22 cellular contexts compared by ENCODE assay signal in genomic region chr7:149048805-149049204, GRCh38. TPM values are rescaled to one million over a fixed set of nuclear protein-coding genes. Genes with fewer than 3 reads are reported as not detected.
DNase-seq lines count a peak whose midpoint lies in the region; ATAC-seq, FAIRE-seq and TF ChIP-seq lines count a peak whose summit lies in the region.
"Had no signal": no experiment of that assay in that cellular context is flagged by ENCODE, and none has a peak within 500 bp of the region (broad histone marks: within the 10 kb centered on the region; RNA-seq: fewer than 3 reads in every experiment).

No MANE protein-coding gene starts in this region.

- peak overlapping the region; percentile 2 for H2AFZ ChIP-seq in mammary epithelial cell (ENCODE audit: low read depth, low read length)
- H2AFZ ChIP-seq in K562 (ENCODE audit: low read depth, low read length) = peak overlapping the region; percentile 73
- H2AFZ ChIP-seq in osteoblast (ENCODE audit: low read length) = no peak overlapping the region

- in situ Hi-C loops in mammary epithelial cell (cut with MboI; ENCODE audit: low sequenced_read_pairs in 2 of 2) = no loop called here
- in situ Hi-C loops in K562 (cut with MboI) = no loop called here

- intact Hi-C loops in mammary epithelial cell (cut with micrococcal nuclease) (no loop called here), breast epithelium (cut with DNase I; ENCODE audit: low total_unique reads) (no loop called here), K562 (cut with micrococcal nuclease) (no loop called here), left cardiac atrium (cut with DNase I) (no loop called here)

- CTCF ChIA-PET in mammary epithelial cell (lab: Charles Lee; ENCODE audit: low non-redundant PET) = no interaction called here
- CTCF ChIA-PET in K562 (lab: Yijun Ruan, JAX; ENCODE audit: low intra/inter-chr PET ratio) = no interaction called here

- H3K4me2 ChIP-seq in mammary epithelial cell (ENCODE audit: insufficient read depth, low read depth, low read length) (no peak overlapping the region), K562 (ENCODE audit: insufficient read depth, low read length) (no peak overlapping the region), osteoblast (ENCODE audit: insufficient read depth, low read length) (no peak overlapping the region)
- H3K4me2 ChIP-seq: BLaER1 had no signal

- peak; percentile 61 for ATAC-seq in K562
- no peak for ATAC-seq in left cardiac atrium
- ATAC-seq: CD8-positive, alpha-beta T cell; GM12878 had no signal

- TF ChIP-seq RAD21 in K562 (CRISPR knock-in tag; conservative IDR thresholded peaks at IDR 0.05 in 1 of 2, IDR thresholded peaks at IDR 0.05 in 1 of 2) = no peak

- H3K36me3 ChIP-seq in mammary epithelial cell (ENCODE audit: insufficient read depth, low read length) (no peaks in the 10 kb centered on the region), breast epithelium (no peaks in the 10 kb centered on the region), K562 (ENCODE audit: control insufficient read depth, insufficient read depth, low read length) (no peaks in the 10 kb centered on the region), osteoblast (ENCODE audit: insufficient read depth, low read length) (no peaks in the 10 kb centered on the region)
- H3K36me3 ChIP-seq: BLaER1, HAP-1 had no signal

- dilution Hi-C loops in mammary epithelial cell (cut with HindIII; ENCODE audit: low sequenced_read_pairs) = no loop called here

- POLR2A ChIA-PET in K562 (lab: Yijun Ruan, JAX) = interaction anchor here (0.6 to 1.0 kb wide), 3 partner anchors 11 to 17 kb away, joined by 4 read pairs; no protein-coding TSS in a partner anchor

- TF ChIP-seq POLR2A in breast epithelium (IDR thresholded peaks at IDR 0.05) (no peak), K562 (conservative IDR thresholded peaks at IDR 0.05) (no peak)

- FAIRE-seq in K562 (lab: Jason Lieb, UNC) = no peak
- FAIRE-seq: A204.1, GM12878, GM19239, H54 had no signal

- H3K4me3 ChIP-seq in mammary epithelial cell (replicated peaks in 1 of 3; ENCODE audit: insufficient read depth in 1 of 3, low read depth in 2 of 3, low read length in 3 of 3) = no peak overlapping the region
- H3K4me3 ChIP-seq in breast epithelium = no peak overlapping the region
- H3K4me3 ChIP-seq in K562 = no peak overlapping the region
- no peak overlapping the region for H3K4me3 ChIP-seq in osteoblast (ENCODE audit: insufficient read depth, low read length)
- H3K4me3 ChIP-seq: BLaER1, GM12878, HAP-1 had no signal

- no peaks in the 10 kb centered on the region for H3K79me2 ChIP-seq in mammary epithelial cell (ENCODE audit: insufficient read depth, low read length)
- no peaks in the 10 kb centered on the region for H3K79me2 ChIP-seq in K562 (ENCODE audit: control insufficient read depth, insufficient read depth, low read length)
- no peaks in the 10 kb centered on the region for H3K79me2 ChIP-seq in osteoblast (ENCODE audit: insufficient read depth, low read length)

- H3K4me1 ChIP-seq in mammary epithelial cell (ENCODE audit: insufficient read depth, low read length) = no peaks in the 10 kb centered on the region
- no peaks in the 10 kb centered on the region for H3K4me1 ChIP-seq in breast epithelium
- no peaks in the 10 kb centered on the region; a peak in 1 of 5 replicates for H3K4me1 ChIP-seq in K562 (replicated peaks in 1 of 2; ENCODE audit: control insufficient read depth in 2 of 2, insufficient read depth in 2 of 2, low read length in 2 of 2)
- no peaks in the 10 kb centered on the region for H3K4me1 ChIP-seq in osteoblast (ENCODE audit: insufficient read depth, low read length)
- H3K4me1 ChIP-seq: BLaER1, Caco-2, HAP-1 had no signal

- H3K9me1 ChIP-seq in K562 (ENCODE audit: control insufficient read depth, insufficient read depth, low read length) = no peaks in the 10 kb centered on the region

- H3K27me3 ChIP-seq in mammary epithelial cell (ENCODE audit: insufficient read depth, low read length) (no peaks in the 10 kb centered on the region), breast epithelium (no peaks in the 10 kb centered on the region), K562 (ENCODE audit: control insufficient read depth in 2 of 2, insufficient read depth in 2 of 2, low read length in 2 of 2) (peaks cover 2 to 4% of the 10 kb centered on the region in 2 experiments; a peak in 3 of 5 replicates), osteoblast (ENCODE audit: insufficient read depth, low read length) (no peaks in the 10 kb centered on the region)
- H3K27me3 ChIP-seq: BLaER1 had no signal

- H3K9ac ChIP-seq in mammary epithelial cell (ENCODE audit: insufficient read depth, low read length) = no peak overlapping the region
- H3K9ac ChIP-seq in K562 (ENCODE audit: insufficient read depth in 1 of 2, low read depth in 2 of 2, low read length in 2 of 2) = no peak overlapping the region
- H3K9ac ChIP-seq: BLaER1 had no signal

- BruUV-seq in mammary epithelial cell (replicated peaks; lab: Mats Ljungman, UMichigan) (no TSS peak), K562 (replicated peaks; lab: Mats Ljungman, UMichigan) (no TSS peak)

- TF ChIP-seq CTCF in mammary epithelial cell (conservative IDR thresholded peaks at IDR 0.05 in 1 of 2, IDR thresholded peaks at IDR 0.05 in 1 of 2; ENCODE audit: extremely low read depth in 1 of 2, insufficient read depth in 1 of 2, low read depth in 1 of 2, low read length in 2 of 2) (no peak), breast epithelium (IDR thresholded peaks at IDR 0.05) (no peak), K562 (IDR thresholded peaks at IDR 0.05 in 2 of 3, conservative IDR thresholded peaks at IDR 0.05 in 1 of 3; ENCODE audit: insufficient read depth in 2 of 3, low read depth in 1 of 3, low read length in 3 of 3) (no peak), osteoblast (IDR thresholded peaks at IDR 0.05; ENCODE audit: extremely low read depth, low read depth, low read length) (no peak)

- H3K9me3 ChIP-seq in mammary epithelial cell (replicated peaks; ENCODE audit: insufficient read depth, low read length) (no peaks in the 10 kb centered on the region), breast epithelium (no peaks in the 10 kb centered on the region), K562 (replicated peaks; ENCODE audit: control insufficient read depth, insufficient read depth, low read depth, low read length) (no peaks in the 10 kb centered on the region), osteoblast (ENCODE audit: low read depth, low read length) (no peaks in the 10 kb centered on the region)
- H3K9me3 ChIP-seq: Caco-2, HAP-1 had no signal

- no peak for DNase-seq in mammary epithelial cell
- no peak for DNase-seq in breast epithelium (ENCODE audit: low spot score in 2 of 2)
- no peak for DNase-seq in K562 (ENCODE audit: extremely low read depth in 1 of 4, low spot score in 3 of 4)
- peak; percentile 62 for DNase-seq in osteoblast (ENCODE audit: insufficient read length, low spot score, missing footprints)
- no peak for DNase-seq in UCSD-AML1 (lab: John Stamatoyannopoulos, UW; ENCODE audit: unreplicated experiment)
- no peak for DNase-seq in left cardiac atrium
- DNase-seq: Caco-2; CD4-positive, CD25-positive, alpha-beta regulatory T cell; CD8-positive, alpha-beta T cell; DMS153; DND-41; GDM1; GOT3; HFFc6 had no signal

- H4K20me1 ChIP-seq in mammary epithelial cell (ENCODE audit: insufficient read depth, low read length) (no peaks in the 10 kb centered on the region), K562 (replicated peaks; ENCODE audit: control insufficient read depth, insufficient read depth, low read length) (no peaks in the 10 kb centered on the region), osteoblast (ENCODE audit: insufficient read depth, low read length) (no peaks in the 10 kb centered on the region)
- H4K20me1 ChIP-seq: BLaER1 had no signal

- H3K27ac ChIP-seq in mammary epithelial cell (ENCODE audit: insufficient read depth, low read depth, low read length) (no peak overlapping the region), breast epithelium (no peak overlapping the region), K562 (ENCODE audit: extremely low read depth, low read depth, low read length) (no peak overlapping the region), osteoblast (ENCODE audit: low read depth, low read length) (no peak overlapping the region)
- H3K27ac ChIP-seq: 22Rv1, BLaER1, C4-2B had no signal

- TF ChIP-seq EP300 in K562 (IDR thresholded peaks at IDR 0.05; ENCODE audit: low read length) = no peak

- WGBS in mammary epithelial cell (ENCODE audit: low coverage, missing lambda C conversion rate) = 81% methylated on average over 3 of the region's 3 CpGs
- 24% methylated on average over 3 of the region's 3 CpGs for WGBS in K562 (ENCODE audit: insufficient coverage, low coverage, missing lambda C conversion rate)

RNA-seq across cellular contexts. Expression of gene PDIA4, which starts 20.5 kb away (rescaled TPM):
- total RNA-seq in mammary epithelial cell (100 to 1,000 TPM; 175 to 189 TPM), breast epithelium (100 to 1,000 TPM in 1 of 3 donors, 10 to 100 TPM in 2; 53.4 to 101 (median 68.3) TPM), K562 (2014; rRNA removed) (158 and 178 TPM in 2 replicates), K562 (2014; rRNA removed; fragmentation: Illumina TruSeq; extraction: Trizol) (82.7 and 91.5 TPM in 2 replicates), K562 (2015; rRNA removed; fragmentation: Illumina TruSeq; extraction: Trizol) (136 TPM in 2 replicates), K562 (2021) (159 and 161 TPM in 2 replicates), osteoblast (216 and 220 TPM in 2 replicates), left cardiac atrium (10 to 100 TPM; 56.2 to 95.3 TPM)
- polyA plus RNA-seq in mammary epithelial cell (194 TPM), K562 (2011; rRNA removed) (146 and 186 TPM in 2 replicates), K562 (2014; fragmentation: Illumina TruSeq; extraction: Trizol) (143 and 175 TPM in 2 replicates), K562 (2014; fragmentation: Nextera tagmentation; extraction: Ambion mirVana) (10 to 100 TPM in 1 of 2 experiments, 1 to 10 TPM in 1; 9.1 to 14.5 TPM), K562 (2014; rRNA removed) (155 and 171 TPM in 2 replicates)
- 145 TPM for polyA minus RNA-seq in mammary epithelial cell
- 187 and 270 TPM in 2 replicates for total RNA-seq in K562 (2011; cell fraction: chromatin; rRNA removed; ENCODE audit: low replicate concordance)
- total RNA-seq in K562 (2011; cell fraction: nucleolus; rRNA removed) = 352 and 378 TPM in 2 replicates
- 244 and 324 TPM in 2 replicates for total RNA-seq in K562 (2011; cell fraction: nucleoplasm; rRNA removed)
- 107 and 158 TPM in 2 replicates for polyA plus RNA-seq in K562 (2011; cell fraction: cytosol; rRNA removed)
- 149 and 181 TPM in 2 replicates for polyA plus RNA-seq in K562 (2011; cell fraction: nucleus; rRNA removed)
- polyA plus RNA-seq in K562 (2012) = 137 and 177 TPM in 2 replicates
- polyA minus RNA-seq in K562 (2011; rRNA and poly(A)+ RNA removed) = 147 and 177 TPM in 2 replicates
- polyA minus RNA-seq in K562 (2011; cell fraction: cytosol; rRNA and poly(A)+ RNA removed) = 90.9 and 121 TPM in 2 replicates
- 30.0 and 68.5 TPM in 2 replicates for polyA minus RNA-seq in K562 (2011; cell fraction: nucleus; rRNA and poly(A)+ RNA removed)

RNA-seq across cellular contexts. Expression of gene ZNF786, which starts 41.7 kb away (rescaled TPM):
- total RNA-seq in mammary epithelial cell = 10 to 100 TPM in 1 of 2 donors, 1 to 10 TPM in 1; 5.3 to 15.7 TPM
- 3.8 TPM for polyA plus RNA-seq in mammary epithelial cell
- polyA minus RNA-seq in mammary epithelial cell = 3.3 TPM
- total RNA-seq in breast epithelium = 10 to 100 TPM in 1 of 3 donors, 1 to 10 TPM in 2; 2.7 to 13.2 (median 6.2) TPM
- 6.3 and 10.7 TPM in 2 replicates for total RNA-seq in K562 (2011; cell fraction: chromatin; rRNA removed; ENCODE audit: low replicate concordance)
- total RNA-seq in K562 (2011; cell fraction: nucleolus; rRNA removed) = 6.3 and 9.2 TPM in 2 replicates
- 4.2 and 5.9 TPM in 2 replicates for total RNA-seq in K562 (2011; cell fraction: nucleoplasm; rRNA removed)
- 5.4 and 5.6 TPM in 2 replicates for total RNA-seq in K562 (2014; rRNA removed)
- total RNA-seq in K562 (2014; rRNA removed; fragmentation: Illumina TruSeq; extraction: Trizol) = 1.8 and 2.2 TPM in 2 replicates
- total RNA-seq in K562 (2015; rRNA removed; fragmentation: Illumina TruSeq; extraction: Trizol) = 3.6 and 3.9 TPM in 2 replicates
- total RNA-seq in K562 (2021) = 4.0 and 4.6 TPM in 2 replicates
- polyA plus RNA-seq in K562 (2011; rRNA removed) = 2.6 and 3.0 TPM in 2 replicates
- polyA plus RNA-seq in K562 (2011; cell fraction: cytosol; rRNA removed) = 2.4 and 5.0 TPM in 2 replicates
- 2.1 and 4.0 TPM in 2 replicates for polyA plus RNA-seq in K562 (2011; cell fraction: nucleus; rRNA removed)
- 2.8 TPM in 2 replicates for polyA plus RNA-seq in K562 (2012)
- polyA plus RNA-seq in K562 (2014; fragmentation: Illumina TruSeq; extraction: Trizol) = 2.3 and 2.9 TPM in 2 replicates
- under 1 TPM; 0.31 to 0.49 TPM for polyA plus RNA-seq in K562 (2014; fragmentation: Nextera tagmentation; extraction: Ambion mirVana)
- 3.1 and 3.2 TPM in 2 replicates for polyA plus RNA-seq in K562 (2014; rRNA removed)
- polyA minus RNA-seq in K562 (2011; rRNA and poly(A)+ RNA removed) = 4.5 and 5.3 TPM in 2 replicates
- 4.0 and 4.7 TPM in 2 replicates for polyA minus RNA-seq in K562 (2011; cell fraction: cytosol; rRNA and poly(A)+ RNA removed)
- polyA minus RNA-seq in K562 (2011; cell fraction: nucleus; rRNA and poly(A)+ RNA removed) = 4.2 and 5.1 TPM in 2 replicates
- 6.5 and 7.7 TPM in 2 replicates for total RNA-seq in osteoblast
- total RNA-seq in left cardiac atrium = 1 to 10 TPM; 2.9 to 3.0 TPM
